22 cellular contexts compared by ENCODE assay signal in genomic region chr17:50649042-50649908, GRCh38. TPM values are rescaled to one million over a fixed set of nuclear protein-coding genes. Genes with fewer than 3 reads are reported as not detected.
DNase-seq lines count a peak whose midpoint lies in the region; ATAC-seq, FAIRE-seq and TF ChIP-seq lines count a peak whose summit lies in the region.
"Had no signal": no experiment of that assay in that cellular context is flagged by ENCODE, and none has a peak within 500 bp of the region (broad histone marks: within the 10 kb centered on the region; RNA-seq: fewer than 3 reads in every experiment).

No MANE protein-coding gene starts in this region.

- no peaks in the 10 kb centered on the region for H4K20me1 ChIP-seq in H1 (replicated peaks in 1 of 2; ENCODE audit: control insufficient read depth in 1 of 2, insufficient read depth in 2 of 2, low read length in 2 of 2)

- H2AK5ac ChIP-seq in H1 (ENCODE audit: low read depth, low read length), result no peak overlapping the region

- H2AFZ ChIP-seq in H1 (ENCODE audit: low read length), result 0 out of 2 replicates have a peak overlapping the region, but pooled peaks have one; percentile 24

- H3K4me3 Mint-ChIP-seq in activated T-helper 1 cell treated with anti-CD3 and anti-CD28 coated beads, Interleukin-12 subunit alpha, Interleukin-12 subunit beta, Interleukin-2, Interleukin-4 antibody, amounts not matched to agents 30 ng/mL and 10 ng/mL and 1 ng/mL, durations not matched to agents 14 hours and 24 hours and 36 hours, result no peak overlapping the region
- H3K4me3 Mint-ChIP-seq in glutamatergic neuron (ENCODE audit: unreplicated experiment), result no peak overlapping the region
- H3K4me3 Mint-ChIP-seq: dendritic cell treated with granulocyte-macrophage colony-stimulating factor and Interleukin-4, amounts not matched to agents 40 ng/mL and 50 ng/mL, for 4 days; T-helper 1 cell treated with Interleukin-12 subunit alpha and Interleukin-12 subunit beta and Interleukin-4 antibody, amounts not matched to agents 30 μg/mL and 1 μg/mL, for 36 hours had no signal

- H3K36me3 Mint-ChIP-seq in activated T-helper 1 cell treated with anti-CD3 and anti-CD28 coated beads, Interleukin-12 subunit alpha, Interleukin-12 subunit beta, Interleukin-2, Interleukin-4 antibody, amounts not matched to agents 30 ng/mL and 10 ng/mL and 1 ng/mL, durations not matched to agents 14 hours and 24 hours and 36 hours (ENCODE audit: low read depth), result no peaks in the 10 kb centered on the region
- no peaks in the 10 kb centered on the region for H3K36me3 Mint-ChIP-seq in glutamatergic neuron (ENCODE audit: unreplicated experiment)

- no peak overlapping the region for H2BK20ac ChIP-seq in H1 (ENCODE audit: low read length)

- no peak for TF ChIP-seq EP300 in H1 (IDR thresholded peaks at IDR 0.05; ENCODE audit: borderline replicate concordance in 1 of 2, low read depth in 2 of 2, low read length in 2 of 2)

- CTCF ChIA-PET in A673 (lab: Charles Lee), result interaction anchor here (0.6 kb wide), 1 partner anchor 21 kb away, joined by 6 read pairs; no protein-coding TSS in a partner anchor
- CTCF ChIA-PET in HEK293 (lab: Yijun Ruan, JAX), result interaction anchor here (0.6 to 2.0 kb wide), 7 partner anchors 13 to 167 kb away, joined by 3 to 10 read pairs (median 4); no protein-coding TSS in a partner anchor
- CTCF ChIA-PET in Panc1 (lab: Charles Lee), result interaction anchor here (0.6 to 1.1 kb wide), 3 partner anchors 10 to 24 kb away, joined by 3 to 8 read pairs (median 6); no protein-coding TSS in a partner anchor
- CTCF ChIA-PET in H1 (lab: Charles Lee; ENCODE audit: partially characterized antibody), result interaction anchor here (0.6 to 5.3 kb wide), 13 partner anchors 10 to 352 kb away, joined by 3 to 26 read pairs (median 6); no protein-coding TSS in a partner anchor

- H3K4me1 Mint-ChIP-seq in activated T-helper 1 cell treated with anti-CD3 and anti-CD28 coated beads, Interleukin-12 subunit alpha, Interleukin-12 subunit beta, Interleukin-2, Interleukin-4 antibody, amounts not matched to agents 30 ng/mL and 10 ng/mL and 1 ng/mL, durations not matched to agents 14 hours and 24 hours and 36 hours (ENCODE audit: low read depth), result no peaks in the 10 kb centered on the region
- no peaks in the 10 kb centered on the region for H3K4me1 Mint-ChIP-seq in glutamatergic neuron (ENCODE audit: low read depth, unreplicated experiment)

- TF ChIP-seq CTCF in A673 (conservative IDR thresholded peaks at IDR 0.05; ENCODE audit: low read depth, low read length) (no peak), HEK293 (tag by site-specific recombination; IDR thresholded peaks at IDR 0.05) (no peak), Panc1 (IDR thresholded peaks at IDR 0.05) (no peak), H1 (IDR thresholded peaks at IDR 0.05; ENCODE audit: control extremely low read depth in 1 of 3, insufficient read depth in 1 of 3, low read depth in 1 of 3, low read length in 3 of 3) (no peak), glutamatergic neuron (IDR thresholded peaks at IDR 0.05; ENCODE audit: partially characterized antibody, unreplicated experiment) (no peak)

- H3K79me1 ChIP-seq in H1 (ENCODE audit: low read depth, low read length), result no peaks in the 10 kb centered on the region

- peaks cover 4% of the 10 kb centered on the region for H3K9me3 Mint-ChIP-seq in activated T-helper 1 cell treated with anti-CD3 and anti-CD28 coated beads, Interleukin-12 subunit alpha, Interleukin-12 subunit beta, Interleukin-2, Interleukin-4 antibody, amounts not matched to agents 30 ng/mL and 10 ng/mL and 1 ng/mL, durations not matched to agents 14 hours and 24 hours and 36 hours
- H3K9me3 Mint-ChIP-seq in glutamatergic neuron (ENCODE audit: unreplicated experiment), result peaks cover 2% of the 10 kb centered on the region
- H3K9me3 Mint-ChIP-seq: dendritic cell treated with granulocyte-macrophage colony-stimulating factor and Interleukin-4, amounts not matched to agents 40 ng/mL and 50 ng/mL, for 4 days; T-helper 1 cell treated with Interleukin-12 subunit alpha and Interleukin-12 subunit beta and Interleukin-4 antibody, amounts not matched to agents 30 μg/mL and 1 μg/mL, for 36 hours had no signal

- no peak overlapping the region for H3K18ac ChIP-seq in H1 (ENCODE audit: extremely low read depth, low read length)

- peak; percentile 57 for ATAC-seq in Panc1
- ATAC-seq: Right ventricle myocardium inferior had no signal

- H2BK12ac ChIP-seq in H1 (ENCODE audit: low read depth, low read length), result no peak overlapping the region

- no peak overlapping the region for H4K91ac ChIP-seq in H1 (replicated peaks; ENCODE audit: insufficient read length, low read length)

- peak; percentile 52 for DNase-seq in A673 (ENCODE audit: low spot score)
- DNase-seq in Panc1 (ENCODE audit: low read depth, low spot score), result peak; percentile 56
- no peak for DNase-seq in H1 (ENCODE audit: low read depth in 1 of 2, low spot score in 2 of 2)
- DNase-seq in activated T-helper 1 cell treated with anti-CD3 and anti-CD28 coated beads, Interleukin-12 subunit alpha, Interleukin-12 subunit beta, Interleukin-2, Interleukin-4 antibody, amounts not matched to agents 30 ng/mL and 10 ng/mL and 1 ng/mL, durations not matched to agents 14 hours and 24 hours and 36 hours (ENCODE audit: low spot score), result no peak
- no peak for DNase-seq in glutamatergic neuron
- DNase-seq in posterior cingulate gyrus, result no peak
- DNase-seq: activated effector memory CD4-positive, alpha-beta T cell treated with anti-CD3 and anti-CD28 coated beads, Interleukin-2, amount 50 U/mL, for 16 hours; hypothalamus; islet precursor cell; NCI-H1092 treated with DMSO at 0.1 percent for 48 hours; small intestine; stimulated activated naive CD4-positive, alpha-beta T cell had no signal

- H3K4ac ChIP-seq in H1 (replicated peaks; ENCODE audit: insufficient read length, low read depth, low read length), result no peak overlapping the region

- FAIRE-seq in H1 (lab: Jason Lieb, UNC), result no peak
- FAIRE-seq: frontal cortex, small intestine had no signal

- H2BK5ac ChIP-seq in H1 (ENCODE audit: low read depth, low read length), result no peak overlapping the region

- H4K5ac ChIP-seq in H1 (ENCODE audit: insufficient read length, low read depth, low read length), result no peak overlapping the region

- TF ChIP-seq RAD21 in H1 (IDR thresholded peaks at IDR 0.05 in 1 of 2, conservative IDR thresholded peaks at IDR 0.05 in 1 of 2; ENCODE audit: low read depth in 2 of 2, low read length in 2 of 2), result no peak

- H3K27ac ChIP-seq in A673 (ENCODE audit: low read depth, low read length, poor library complexity, severe bottlenecking) (peak overlapping the region; percentile 40), HEK293 (ENCODE audit: extremely low read depth, low read depth, low read length) (no peak overlapping the region), Panc1 (ENCODE audit: low read length) (peak overlapping the region; percentile 58), H1 (ENCODE audit: low read depth, low read length) (no peak overlapping the region)
- H3K27ac ChIP-seq: breast epithelium, epithelial cell of prostate, thoracic aorta, VCaP had no signal

- H3K56ac ChIP-seq in H1 (replicated peaks; ENCODE audit: insufficient read length, low read depth, low read length), result no peak overlapping the region

- no peaks in the 10 kb centered on the region for H3K23me2 ChIP-seq in H1 (ENCODE audit: low read depth, low read length)

- no peak overlapping the region for H4K8ac ChIP-seq in H1 (ENCODE audit: extremely low read depth, insufficient read depth, low read length)

- no peak overlapping the region for H2BK120ac ChIP-seq in H1 (replicated peaks; ENCODE audit: low read depth, low read length)

- no peak overlapping the region for H3K4me2 ChIP-seq in H1 (ENCODE audit: insufficient read depth in 1 of 2, low read depth in 2 of 2, low read length in 2 of 2)

- H3K9me3 ChIP-seq in A673 (ENCODE audit: low read depth, low read length, poor library complexity, severe bottlenecking) (no peaks in the 10 kb centered on the region), HEK293 (ENCODE audit: control insufficient read depth, insufficient read depth, low read depth, low read length) (no peaks in the 10 kb centered on the region), Panc1 (ENCODE audit: control insufficient read depth, insufficient read depth, low read depth, low read length) (no peaks in the 10 kb centered on the region; the same call in 1 of the 2 replicates), H1 (ENCODE audit: insufficient read depth in 2 of 2, low read depth in 1 of 2, low read length in 1 of 2) (no peaks in the 10 kb centered on the region; a peak in 1 of 4 replicates)
- H3K9me3 ChIP-seq: breast epithelium, thoracic aorta had no signal

- H3K9ac ChIP-seq in H1 (replicated peaks in 1 of 4; ENCODE audit: extremely low read depth in 1 of 4, low read depth in 3 of 4, low read length in 3 of 4), result no peak overlapping the region

- H3K4me1 ChIP-seq in A673 (ENCODE audit: insufficient read depth, low read length, poor library complexity, severe bottlenecking) (peaks cover 4% of the 10 kb centered on the region), HEK293 (ENCODE audit: control insufficient read depth, insufficient read depth, low read length) (no peaks in the 10 kb centered on the region), Panc1 (ENCODE audit: control insufficient read depth, insufficient read depth, low read length) (peaks cover 35% of the 10 kb centered on the region), H1 (replicated peaks in 1 of 4; ENCODE audit: control insufficient read depth in 3 of 4, insufficient read depth in 4 of 4, low read length in 3 of 4) (no peaks in the 10 kb centered on the region)
- H3K4me1 ChIP-seq: breast epithelium had no signal

- H2BK15ac ChIP-seq in H1 (ENCODE audit: low read length), result no peak overlapping the region

- no peaks in the 10 kb centered on the region for H3K79me2 ChIP-seq in H1 (ENCODE audit: control insufficient read depth in 1 of 2, insufficient read depth in 2 of 2, low read length in 2 of 2)

- no peak for TF ChIP-seq POLR2A in H1 (IDR thresholded peaks at IDR 0.05; ENCODE audit: control extremely low read depth in 1 of 2, low read depth in 2 of 2, low read length in 2 of 2)

- BruUV-seq in A673 (replicated peaks; lab: Mats Ljungman, UMichigan) (no TSS peak), Panc1 (replicated peaks; lab: Mats Ljungman, UMichigan) (no TSS peak)

- in situ Hi-C loops in Panc1 (cut with HindIII; ENCODE audit: low pct_unique_long_range_greater_than_20kb, low sequenced_read_pairs), result no loop called here

- 98% methylated on average over 7 of the region's 7 CpGs; no CpG with 5 or more reads in 1 of the 2 experiments for WGBS in H1 (ENCODE audit: extremely low coverage in 1 of 2, insufficient coverage in 1 of 2, insufficient read length in 1 of 2, insufficient replicate concordance in 2 of 2, low coverage in 1 of 2, low lambda C conversion rate in 2 of 2, missing lambda C conversion rate in 1 of 2), 2 experiments

- no peak overlapping the region for H3K23ac ChIP-seq in H1 (ENCODE audit: insufficient read length)

- intact Hi-C loops in A673 (cut with micrococcal nuclease; ENCODE audit: unreplicated experiment) (no loop called here), Panc1 (cut with micrococcal nuclease; ENCODE audit: unreplicated experiment) (no loop called here), posterior cingulate gyrus (cut with DNase I) (no loop called here)
- intact Hi-C loops in activated T-helper 1 cell treated with anti-CD3 and anti-CD28 coated beads, Interleukin-12 subunit alpha, Interleukin-12 subunit beta, Interleukin-2, Interleukin-4 antibody, amounts not matched to agents 30 ng/mL and 10 ng/mL and 1 ng/mL, durations not matched to agents 14 hours and 24 hours and 36 hours (cut with micrococcal nuclease), result no loop called here

- H3K27ac Mint-ChIP-seq in activated T-helper 1 cell treated with anti-CD3 and anti-CD28 coated beads, Interleukin-12 subunit alpha, Interleukin-12 subunit beta, Interleukin-2, Interleukin-4 antibody, amounts not matched to agents 30 ng/mL and 10 ng/mL and 1 ng/mL, durations not matched to agents 14 hours and 24 hours and 36 hours, result no peak overlapping the region
- H3K27ac Mint-ChIP-seq in glutamatergic neuron (ENCODE audit: unreplicated experiment), result no peak overlapping the region
- H3K27ac Mint-ChIP-seq: dendritic cell treated with granulocyte-macrophage colony-stimulating factor and Interleukin-4, amounts not matched to agents 40 ng/mL and 50 ng/mL, for 4 days; T-helper 1 cell treated with Interleukin-12 subunit alpha and Interleukin-12 subunit beta and Interleukin-4 antibody, amounts not matched to agents 30 μg/mL and 1 μg/mL, for 36 hours had no signal

- H3K4me3 ChIP-seq in A673 (ENCODE audit: low read depth, low read length, poor library complexity, severe bottlenecking) (no peak overlapping the region), HEK293 (ENCODE audit: low read depth, low read length) (no peak overlapping the region), Panc1 (ENCODE audit: low read depth in 2 of 2, low read length in 2 of 2) (no peak overlapping the region), H1 (ENCODE audit: extremely low read depth in 1 of 4, insufficient read depth in 2 of 4, low read depth in 3 of 4, low read length in 4 of 4) (no peak overlapping the region)
- H3K4me3 ChIP-seq: breast epithelium, lung, thoracic aorta had no signal

- H3K27me3 ChIP-seq in A673 (replicated peaks; ENCODE audit: insufficient read depth, low read depth, low read length, poor library complexity), result no peaks in the 10 kb centered on the region
- no peaks in the 10 kb centered on the region for H3K27me3 ChIP-seq in Panc1 (ENCODE audit: control insufficient read depth, insufficient read depth, low read length)
- no peaks in the 10 kb centered on the region for H3K27me3 ChIP-seq in H1 (replicated peaks in 1 of 4; ENCODE audit: control insufficient read depth in 3 of 4, extremely low read depth in 1 of 4, insufficient read depth in 3 of 4, low read length in 3 of 4)
- H3K27me3 ChIP-seq: breast epithelium had no signal

- peaks cover 24% of the 10 kb centered on the region for H3K27me3 Mint-ChIP-seq in activated T-helper 1 cell treated with anti-CD3 and anti-CD28 coated beads, Interleukin-12 subunit alpha, Interleukin-12 subunit beta, Interleukin-2, Interleukin-4 antibody, amounts not matched to agents 30 ng/mL and 10 ng/mL and 1 ng/mL, durations not matched to agents 14 hours and 24 hours and 36 hours (ENCODE audit: insufficient read depth)
- H3K27me3 Mint-ChIP-seq in glutamatergic neuron (ENCODE audit: unreplicated experiment), result no peaks in the 10 kb centered on the region

- H3K14ac ChIP-seq in H1 (ENCODE audit: insufficient read length), result no peak overlapping the region

- POLR2A ChIA-PET in A673 (lab: Charles Lee; ENCODE audit: low non-redundant PET), result interaction anchor here (0.6 kb wide), 1 partner anchor 16 kb away, joined by 3 read pairs; no protein-coding TSS in a partner anchor
- POLR2A ChIA-PET in HEK293 (lab: Yijun Ruan, JAX), result interaction anchor here (0.9 kb wide), 1 partner anchor 10 kb away, joined by 3 read pairs; no protein-coding TSS in a partner anchor
- POLR2A ChIA-PET in Panc1 (lab: Charles Lee), result interaction anchor here (0.6 kb wide), 1 partner anchor 74 kb away, joined by 6 read pairs; no protein-coding TSS in a partner anchor
- POLR2A ChIA-PET in H1 (lab: Charles Lee; ENCODE audit: partially characterized antibody), result interaction anchor here (0.7 kb wide), 1 partner anchor 10 kb away, joined by 3 read pairs; no protein-coding TSS in a partner anchor

- H3K36me3 ChIP-seq in A673 (ENCODE audit: insufficient read depth, low read length, poor library complexity, severe bottlenecking) (no peaks in the 10 kb centered on the region), HEK293 (ENCODE audit: control insufficient read depth in 2 of 2, insufficient read depth in 1 of 2, low read length in 2 of 2) (no peaks in the 10 kb centered on the region), Panc1 (ENCODE audit: control insufficient read depth, insufficient read depth, low read length) (no peaks in the 10 kb centered on the region), H1 (ENCODE audit: control insufficient read depth in 2 of 4, insufficient read depth in 4 of 4, low read length in 3 of 4) (no peaks in the 10 kb centered on the region)
- H3K36me3 ChIP-seq: breast epithelium, thoracic aorta had no signal

RNA-seq across cellular contexts. Expression of gene ABCC3, which starts 14.6 kb away (rescaled TPM):
- total RNA-seq in A673 (2021), result 0.56 and 1.2 TPM in 2 replicates
- total RNA-seq in Panc1 (2021; ENCODE audit: unreplicated experiment), result 128 TPM
- 188 TPM for polyA plus RNA-seq in Panc1 (2012; ENCODE audit: insufficient read length)
- total RNA-seq in H1 (2021; fragmentation: NEBNext Ultra II Directional; extraction: Animal tissue kit (Norgen Biotek cat#: 25700)), result 0.37 and 0.71 TPM in 2 replicates
- 0.22 and 0.35 TPM in 2 replicates for polyA plus RNA-seq in H1 (2011; rRNA removed)
- 0.40 TPM for polyA plus RNA-seq in H1 (2011; cell fraction: cytosol; rRNA removed)
- polyA plus RNA-seq in H1 (2011; cell fraction: nucleus; rRNA removed), result 2.4 TPM
- polyA plus RNA-seq in H1 (2012, experiment 1 of 2), result 0.54 to 0.84 TPM (median 0.60 TPM) in 4 replicates
- polyA plus RNA-seq in H1 (2012, experiment 2 of 2), result 0.17 TPM
- polyA plus RNA-seq in H1 (2013, experiment 1 of 2), result 0.20 TPM
- 0.37 TPM for polyA plus RNA-seq in H1 (2013, experiment 2 of 2)
- 0.35 and 1.1 TPM in 2 replicates for polyA minus RNA-seq in H1 (2011; rRNA and poly(A)+ RNA removed)
- polyA minus RNA-seq in H1 (2011; cell fraction: cytosol; rRNA and poly(A)+ RNA removed), result 1.5 TPM
- 0.40 TPM for polyA minus RNA-seq in H1 (2011; cell fraction: nucleus; rRNA and poly(A)+ RNA removed)
- total RNA-seq in activated T-helper 1 cell treated with anti-CD3 and anti-CD28 coated beads, Interleukin-12 subunit alpha, Interleukin-12 subunit beta, Interleukin-2, Interleukin-4 antibody, amounts not matched to agents 30 ng/mL and 10 ng/mL and 1 ng/mL, durations not matched to agents 14 hours and 24 hours and 36 hours, result not detected in 2 replicates
- not detected for total RNA-seq in glutamatergic neuron (ENCODE audit: unreplicated experiment)
- total RNA-seq: frontal cortex had no signal

RNA-seq across cellular contexts. Expression of gene ANKRD40, which starts 58.4 kb away (rescaled TPM):
- 54.2 and 61.3 TPM in 2 replicates for total RNA-seq in A673 (2021)
- total RNA-seq in Panc1 (2021; ENCODE audit: unreplicated experiment), result 57.2 TPM
- 28.2 TPM for polyA plus RNA-seq in Panc1 (2012; ENCODE audit: insufficient read length)
- 50.1 and 54.3 TPM in 2 replicates for total RNA-seq in H1 (2021; fragmentation: NEBNext Ultra II Directional; extraction: Animal tissue kit (Norgen Biotek cat#: 25700))
- polyA plus RNA-seq in H1 (2011; rRNA removed), result 19.7 and 26.1 TPM in 2 replicates
- polyA plus RNA-seq in H1 (2011; cell fraction: cytosol; rRNA removed), result 28.3 TPM
- polyA plus RNA-seq in H1 (2011; cell fraction: nucleus; rRNA removed), result 14.5 TPM
- 21.9 to 29.8 TPM (median 24.2 TPM) in 4 replicates for polyA plus RNA-seq in H1 (2012, experiment 1 of 2)
- polyA plus RNA-seq in H1 (2012, experiment 2 of 2), result 8.3 TPM
- polyA plus RNA-seq in H1 (2013, experiment 1 of 2), result 28.3 TPM
- 29.0 TPM for polyA plus RNA-seq in H1 (2013, experiment 2 of 2)
- polyA minus RNA-seq in H1 (2011; rRNA and poly(A)+ RNA removed), result 31.2 and 33.8 TPM in 2 replicates
- polyA minus RNA-seq in H1 (2011; cell fraction: cytosol; rRNA and poly(A)+ RNA removed), result 21.9 TPM
- 18.0 TPM for polyA minus RNA-seq in H1 (2011; cell fraction: nucleus; rRNA and poly(A)+ RNA removed)
- 47.0 and 50.3 TPM in 2 replicates for total RNA-seq in activated T-helper 1 cell treated with anti-CD3 and anti-CD28 coated beads, Interleukin-12 subunit alpha, Interleukin-12 subunit beta, Interleukin-2, Interleukin-4 antibody, amounts not matched to agents 30 ng/mL and 10 ng/mL and 1 ng/mL, durations not matched to agents 14 hours and 24 hours and 36 hours
- total RNA-seq in glutamatergic neuron (ENCODE audit: unreplicated experiment), result 40.8 TPM

Comparison
In these comparisons a context has a peak if more than half of its experiments do, and no peak if none do; other contexts are left out.
1. DNase-seq: peak in A673 (single experiment) and Panc1 (single experiment); none in H1 (0 of 2), activated T-helper 1 cell treated with anti-CD3 and anti-CD28 coated beads, Interleukin-12 subunit alpha, Interleukin-12 subunit beta, Interleukin-2, Interleukin-4 antibody, amounts not matched to agents 30 ng/mL and 10 ng/mL and 1 ng/mL, durations not matched to agents 14 hours and 24 hours and 36 hours (single experiment), glutamatergic neuron (single experiment) and posterior cingulate gyrus (0 of 10).
2. H3K27ac ChIP-seq: peak in A673 (single experiment) and Panc1 (single experiment); none in HEK293 (single experiment) and H1 (single experiment).
3. RNA of gene ABCC3, which starts 14.6 kb away (total RNA-seq): 128 TPM in Panc1 (single experiment); 0.56 to 1.2 TPM in A673, 0.37 to 0.71 TPM in H1, not detected in activated T-helper 1 cell treated with anti-CD3 and anti-CD28 coated beads, Interleukin-12 subunit alpha, Interleukin-12 subunit beta, Interleukin-2, Interleukin-4 antibody, amounts not matched to agents 30 ng/mL and 10 ng/mL and 1 ng/mL, durations not matched to agents 14 hours and 24 hours and 36 hours and not detected in glutamatergic neuron (single experiment); every median in the first group is over 10 times any median in the second.